Comparison of ENCODE assay signal across 9 cellular contexts in the genomic region with DNA sequence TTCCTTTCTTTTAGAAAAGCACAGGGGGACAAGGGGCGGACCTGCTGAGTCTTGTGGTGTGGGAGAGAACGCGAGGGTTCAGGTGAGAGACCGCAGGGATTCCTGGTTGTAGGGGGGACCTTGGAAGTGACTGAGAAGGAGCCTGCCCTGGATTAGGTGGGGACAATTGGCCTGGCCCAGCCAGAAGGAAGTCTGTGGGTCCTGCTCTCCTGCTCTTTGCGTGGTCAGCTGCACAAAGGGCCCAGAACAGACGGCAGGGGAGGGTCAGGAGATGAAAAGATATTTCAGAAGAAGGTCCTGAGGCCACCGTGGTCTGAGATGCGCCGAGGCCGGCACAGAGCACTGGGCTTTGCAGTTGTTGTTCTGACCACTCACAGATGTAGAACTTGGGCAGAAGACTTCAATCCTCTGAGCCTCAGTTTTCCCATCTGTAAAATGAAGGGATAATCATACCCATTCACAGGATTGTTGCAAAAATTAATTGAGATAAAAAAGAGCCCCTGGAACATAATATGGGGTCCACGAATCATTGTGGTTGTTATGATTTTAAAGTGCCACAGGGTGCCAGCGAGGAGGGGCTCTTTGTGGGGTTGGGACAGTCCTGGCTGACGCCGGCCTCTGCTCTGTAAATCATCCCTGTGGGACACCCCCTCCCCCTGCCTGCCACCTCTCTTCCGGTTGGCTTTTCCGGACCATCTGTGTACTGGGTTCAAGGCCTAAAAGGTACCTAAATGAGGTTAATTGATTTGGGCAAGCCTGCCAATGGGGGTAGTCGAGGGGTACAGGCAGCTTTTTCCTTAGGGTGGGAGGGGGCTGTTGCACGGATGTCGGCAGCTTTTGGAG. TPM values are rescaled to one million over a fixed set of nuclear protein-coding genes. Genes with fewer than 3 reads are reported as not detected.
A peak's percentile ranks its signal among the peaks of the same experiment; 100 is the strongest.
DNase-seq lines count a peak whose midpoint lies in the region; ATAC-seq and TF ChIP-seq lines count a peak whose summit lies in the region.
"Had no signal": no experiment of that assay in that cellular context is flagged by ENCODE, and none has a peak within 500 bp of the region (broad histone marks: within the 10 kb centered on the region; RNA-seq: fewer than 3 reads in every experiment).

No MANE protein-coding gene starts in this region.

- peak overlapping the region; percentile 85 for H3K27ac Mint-ChIP-seq in activated CD4-positive, alpha-beta T cell treated with anti-CD3 and anti-CD28 coated beads for 36 hours
- H3K27ac Mint-ChIP-seq in activated T-cell treated with anti-CD3 and anti-CD28 coated beads, Interleukin-2, amount 50 U/mL, for 72 hours, result peak overlapping the region; percentile 85

- peak overlapping the region; percentile 85 for H3K4me3 Mint-ChIP-seq in activated CD4-positive, alpha-beta T cell treated with anti-CD3 and anti-CD28 coated beads for 36 hours
- peak overlapping the region; percentile 90 to 93 for H3K4me3 Mint-ChIP-seq in activated T-cell treated with anti-CD3 and anti-CD28 coated beads, Interleukin-2, amount 50 U/mL, for 72 hours

- H3K9me3 ChIP-seq in stomach, result no peaks in the 10 kb centered on the region

- no peaks in the 10 kb centered on the region for H3K36me3 ChIP-seq in stomach

- intact Hi-C loops in activated CD4-positive, alpha-beta T cell treated with anti-CD3 and anti-CD28 coated beads for 36 hours (cut with DNase I, micrococcal nuclease), result loop anchor here in 1 of 2 experiments (5.0 kb wide), 2 partner anchors 281 to 544 kb away; a partner anchor contains a TSS
- intact Hi-C loops in stomach (cut with DNase I; ENCODE audit: low total_unique reads), result no loop called here

- no peaks in the 10 kb centered on the region for H3K9me3 Mint-ChIP-seq in activated CD4-positive, alpha-beta T cell treated with anti-CD3 and anti-CD28 coated beads for 36 hours (ENCODE audit: low read depth)
- no peaks in the 10 kb centered on the region for H3K9me3 Mint-ChIP-seq in activated T-cell treated with anti-CD3 and anti-CD28 coated beads, Interleukin-2, amount 50 U/mL, for 72 hours

- DNase-seq in activated CD4-positive, alpha-beta T cell treated with anti-CD3 and anti-CD28 coated beads for 36 hours, result no peak
- DNase-seq in activated CD4-positive, alpha-beta T cell treated with anti-CD3 and anti-CD28 coated beads for 4 hours, result no peak
- DNase-seq in activated T-cell treated with anti-CD3 and anti-CD28 coated beads, Interleukin-2, amount 50 U/mL, for 72 hours, result peak; percentile 33 to 40
- DNase-seq in islet precursor cell (peak; percentile 56), stomach (no peak)
- DNase-seq: AML-193 had no signal

- H3K27me3 ChIP-seq in stomach, result no peaks in the 10 kb centered on the region

- H3K27ac ChIP-seq in stomach, result peak overlapping the region in 4 of 5 donors; percentile 8 to 93 (median 88)

- TF ChIP-seq POLR2A in stomach (IDR thresholded peaks at IDR 0.05), result no peak

- H3K4me3 ChIP-seq in stomach, result peak overlapping the region; percentile 70 to 86 (median 80)

- peaks cover 85% of the 10 kb centered on the region for H3K4me1 Mint-ChIP-seq in activated CD4-positive, alpha-beta T cell treated with anti-CD3 and anti-CD28 coated beads for 36 hours
- peaks cover 90% of the 10 kb centered on the region for H3K4me1 Mint-ChIP-seq in activated T-cell treated with anti-CD3 and anti-CD28 coated beads, Interleukin-2, amount 50 U/mL, for 72 hours (ENCODE audit: low read depth)

- TF ChIP-seq EP300 in stomach (IDR thresholded peaks at IDR 0.05), result no peak

- WGBS in stomach, 5 donors, result 60 to 72% (median 62%) methylated on average over 19 of the region's 19 CpGs

- peaks cover 59 to 85% (median 70%) of the 10 kb centered on the region in 4 donors for H3K4me1 ChIP-seq in stomach

- no peak for TF ChIP-seq CTCF in stomach (IDR thresholded peaks at IDR 0.05)

- POLR2A ChIA-PET in activated CD4-positive, alpha-beta T cell treated with anti-CD3 and anti-CD28 coated beads for 36 hours (lab: Charles Lee), result no interaction called here

- CTCF ChIA-PET in activated CD4-positive, alpha-beta T cell treated with anti-CD3 and anti-CD28 coated beads for 36 hours (lab: Charles Lee), result interaction anchor here (1.4 to 7.7 kb wide), 3 partner anchors 27 to 31 kb away, joined by 3 to 66 read pairs (median 16); no protein-coding TSS in a partner anchor

- no peaks in the 10 kb centered on the region for H3K27me3 Mint-ChIP-seq in activated CD4-positive, alpha-beta T cell treated with anti-CD3 and anti-CD28 coated beads for 36 hours
- H3K27me3 Mint-ChIP-seq in activated T-cell treated with anti-CD3 and anti-CD28 coated beads, Interleukin-2, amount 50 U/mL, for 72 hours (ENCODE audit: low read depth), result no peaks in the 10 kb centered on the region

- peaks cover 3% of the 10 kb centered on the region for H3K36me3 Mint-ChIP-seq in activated CD4-positive, alpha-beta T cell treated with anti-CD3 and anti-CD28 coated beads for 36 hours (ENCODE audit: low read depth)
- H3K36me3 Mint-ChIP-seq in activated T-cell treated with anti-CD3 and anti-CD28 coated beads, Interleukin-2, amount 50 U/mL, for 72 hours (ENCODE audit: insufficient read depth in 2 of 2), result no peaks in the 10 kb centered on the region

- no peak for ATAC-seq in activated CD4-positive, alpha-beta T cell treated with anti-CD3 and anti-CD28 coated beads for 36 hours
- ATAC-seq in activated T-cell treated with anti-CD3 and anti-CD28 coated beads, Interleukin-2, amount 50 U/mL, for 72 hours (replicated peaks in 1 of 2), result no peak
- ATAC-seq in HG03439 (IDR thresholded peaks at IDR 0.05; ENCODE audit: unreplicated experiment) (no peak), GM18498 (IDR thresholded peaks at IDR 0.05; ENCODE audit: unreplicated experiment) (no peak), GM21360 (IDR thresholded peaks at IDR 0.05; ENCODE audit: unreplicated experiment) (no peak)

RNA-seq across cellular contexts. Expression of a gene that starts 1.8 kb away (rescaled TPM):
- 10 to 100 TPM; 40.6 to 42.9 TPM for total RNA-seq in activated CD4-positive, alpha-beta T cell treated with anti-CD3 and anti-CD28 coated beads for 36 hours
- 10 to 100 TPM; 45.4 to 63.2 TPM for total RNA-seq in activated T-cell treated with anti-CD3 and anti-CD28 coated beads, Interleukin-2, amount 50 U/mL, for 72 hours
- 100 to 1,000 TPM in 1 of 5 donors, 10 to 100 TPM in 4; 11.0 to 152 (median 25.0) TPM for total RNA-seq in stomach
- polyA plus RNA-seq in stomach, result 10 to 100 TPM in 2 of 3 donors, 1 to 10 TPM in 1; 7.3 to 19.3 (median 15.1) TPM

Comparison
In these comparisons a context has a peak if more than half of its experiments do, and no peak if none do; other contexts are left out.
1. DNase-seq: peak in activated T-cell treated with anti-CD3 and anti-CD28 coated beads, Interleukin-2, amount 50 U/mL, for 72 hours (2 of 2) and islet precursor cell (single experiment); none in activated CD4-positive, alpha-beta T cell treated with anti-CD3 and anti-CD28 coated beads for 36 hours (single experiment), activated CD4-positive, alpha-beta T cell treated with anti-CD3 and anti-CD28 coated beads for 4 hours (0 of 2) and stomach (single experiment).